11 cellular contexts compared by ENCODE assay signal in genomic region chr11:16356057-16356750, GRCh38. TPM values are rescaled to one million over a fixed set of nuclear protein-coding genes. Genes with fewer than 3 reads are reported as not detected.
A peak's percentile ranks its signal among the peaks of the same experiment; 100 is the strongest.
DNase-seq lines count a peak whose midpoint lies in the region; ATAC-seq and TF ChIP-seq lines count a peak whose summit lies in the region.
"Had no signal": no experiment of that assay in that cellular context is flagged by ENCODE, and none has a peak within 500 bp of the region (broad histone marks: within the 10 kb centered on the region; RNA-seq: fewer than 3 reads in every experiment).

TSS of gene SOX6 (minus strand) at chr11:16356546. CDS start at chr11:16341248, 15,298 bp downstream.

- no peaks in the 10 kb centered on the region for H3K9me3 Mint-ChIP-seq in stimulated activated naive B cell treated with anti-CD40 and anti-IgM and Interleukin-4, amounts not matched to agents 10 μg/mL and 1 μg/mL and 100 μg/mL, for 72 hours
- H3K9me3 Mint-ChIP-seq: dendritic cell treated with granulocyte-macrophage colony-stimulating factor and Interleukin-4, amounts not matched to agents 40 ng/mL and 50 ng/mL, for 4 days had no signal

- H3K4me1 ChIP-seq in testis, result no peaks in the 10 kb centered on the region

- H3K9me3 ChIP-seq in testis, result no peaks in the 10 kb centered on the region

- H3K36me3 ChIP-seq in testis (ENCODE audit: low read depth, missing control alignments), result no peaks in the 10 kb centered on the region

- no peaks in the 10 kb centered on the region for H3K27me3 ChIP-seq in testis

- DNase-seq in NCI-H2107 treated with DMSO at 0.1 percent for 48 hours (lab: John Stamatoyannopoulos, UW; ENCODE audit: unreplicated experiment) (peak; percentile 67), NCI-H2107 (lab: John Stamatoyannopoulos, UW) (no peak), coronary artery (ENCODE audit: low spot score) (no peak), left kidney (ENCODE audit: low read depth, low spot score) (peak; percentile 69), testis (peak; percentile 14), NCI-H2196 (lab: John Stamatoyannopoulos, UW; ENCODE audit: unreplicated experiment) (no peak)
- no peak for DNase-seq in stimulated activated naive B cell treated with anti-CD40 and anti-IgM and Interleukin-4, amounts not matched to agents 10 μg/mL and 1 μg/mL and 100 μg/mL, for 72 hours
- DNase-seq: 8988T; stimulated activated CD4-positive, alpha-beta T cell treated with anti-CD3 and anti-CD28 coated beads, Interleukin-15, amount 100 ng/mL, for 24 hours had no signal

- no peak within 1 kb of the TSS for H3K4me3 ChIP-seq in coronary artery
- H3K4me3 ChIP-seq in testis, result no peak within 1 kb of the TSS

- ATAC-seq in HG03039 (IDR thresholded peaks at IDR 0.05; ENCODE audit: unreplicated experiment), result no peak
- ATAC-seq in stimulated activated naive B cell treated with anti-CD40 and anti-IgM and Interleukin-4, amounts not matched to agents 10 μg/mL and 1 μg/mL and 100 μg/mL, for 72 hours (replicated peaks), result no peak

- no peaks in the 10 kb centered on the region for H3K36me3 Mint-ChIP-seq in stimulated activated naive B cell treated with anti-CD40 and anti-IgM and Interleukin-4, amounts not matched to agents 10 μg/mL and 1 μg/mL and 100 μg/mL, for 72 hours

- no peaks in the 10 kb centered on the region for H3K27me3 Mint-ChIP-seq in stimulated activated naive B cell treated with anti-CD40 and anti-IgM and Interleukin-4, amounts not matched to agents 10 μg/mL and 1 μg/mL and 100 μg/mL, for 72 hours
- H3K27me3 Mint-ChIP-seq: dendritic cell treated with granulocyte-macrophage colony-stimulating factor and Interleukin-4, amounts not matched to agents 40 ng/mL and 50 ng/mL, for 4 days had no signal

- TF ChIP-seq CTCF in coronary artery (IDR thresholded peaks at IDR 0.05), result no peak
- TF ChIP-seq CTCF in testis (IDR thresholded peaks at IDR 0.05), result no peak

- no peaks in the 10 kb centered on the region for H3K4me1 Mint-ChIP-seq in stimulated activated naive B cell treated with anti-CD40 and anti-IgM and Interleukin-4, amounts not matched to agents 10 μg/mL and 1 μg/mL and 100 μg/mL, for 72 hours

- WGBS in testis, 2 donors, result 68 to 72% methylated on average over 3 of the region's 3 CpGs

- no peak within 1 kb of the TSS for H3K4me3 Mint-ChIP-seq in stimulated activated naive B cell treated with anti-CD40 and anti-IgM and Interleukin-4, amounts not matched to agents 10 μg/mL and 1 μg/mL and 100 μg/mL, for 72 hours
- H3K4me3 Mint-ChIP-seq: dendritic cell treated with granulocyte-macrophage colony-stimulating factor and Interleukin-4, amounts not matched to agents 40 ng/mL and 50 ng/mL, for 4 days had no signal

- peak within 1 kb of the TSS; percentile 34 to 44 for H3K27ac ChIP-seq in coronary artery
- no peak within 1 kb of the TSS for H3K27ac ChIP-seq in testis

- no peak within 1 kb of the TSS for H3K27ac Mint-ChIP-seq in stimulated activated naive B cell treated with anti-CD40 and anti-IgM and Interleukin-4, amounts not matched to agents 10 μg/mL and 1 μg/mL and 100 μg/mL, for 72 hours
- H3K27ac Mint-ChIP-seq: dendritic cell treated with granulocyte-macrophage colony-stimulating factor and Interleukin-4, amounts not matched to agents 40 ng/mL and 50 ng/mL, for 4 days had no signal

- intact Hi-C loops in testis (cut with DNase I; ENCODE audit: low total_unique reads), result no loop called here

- no peak for TF ChIP-seq POLR2A in testis (IDR thresholded peaks at IDR 0.05)

RNA-seq across cellular contexts. Expression of gene SOX6, which starts in this region (rescaled TPM):
- 10 to 100 TPM; 52.3 to 74.0 TPM for total RNA-seq in testis
- polyA plus RNA-seq in testis (ENCODE audit: insufficient read depth, low read depth, low replicate concordance), result 39.6 TPM

Comparison
In these comparisons a context has a peak if more than half of its experiments do, and no peak if none do; other contexts are left out.
1. DNase-seq: peak in NCI-H2107 treated with DMSO at 0.1 percent for 48 hours (single experiment), left kidney (single experiment) and testis (single experiment); none in NCI-H2107 (single experiment), coronary artery (single experiment), stimulated activated naive B cell treated with anti-CD40 and anti-IgM and Interleukin-4, amounts not matched to agents 10 μg/mL and 1 μg/mL and 100 μg/mL, for 72 hours (single experiment) and NCI-H2196 (single experiment).
2. H3K27ac ChIP-seq: peak in coronary artery (2 of 2); none in testis (0 of 2).